Comparison of ENCODE assay signal across 1 cellular context in the genomic region with DNA sequence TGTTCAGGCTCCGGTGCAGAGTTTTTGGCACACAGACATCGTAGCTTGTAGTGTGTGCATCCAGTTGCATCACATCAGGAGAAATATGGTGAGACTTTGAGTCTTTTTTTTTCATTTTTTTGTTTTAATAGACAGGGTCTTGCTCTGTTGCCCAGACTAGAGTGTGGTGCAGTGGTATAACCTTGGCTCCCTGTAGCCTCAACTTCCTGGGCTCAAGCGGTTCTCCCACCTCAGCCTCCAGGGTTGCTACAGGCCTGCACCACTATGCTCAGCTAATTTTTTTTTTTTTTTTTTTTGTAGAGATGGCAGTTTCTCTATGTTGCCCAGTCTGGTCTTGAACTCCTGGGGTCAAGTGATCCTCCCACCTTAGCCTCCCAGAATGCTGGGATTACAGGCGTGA.
TF ChIP-seq lines count a peak whose summit lies in the region.

No MANE protein-coding gene starts in this region.

TF ChIP-seq in HepG2, 621 proteins besides CTCF, POLR2A, EP300 and RAD21:
- TF ChIP-seq, protein P1, sequence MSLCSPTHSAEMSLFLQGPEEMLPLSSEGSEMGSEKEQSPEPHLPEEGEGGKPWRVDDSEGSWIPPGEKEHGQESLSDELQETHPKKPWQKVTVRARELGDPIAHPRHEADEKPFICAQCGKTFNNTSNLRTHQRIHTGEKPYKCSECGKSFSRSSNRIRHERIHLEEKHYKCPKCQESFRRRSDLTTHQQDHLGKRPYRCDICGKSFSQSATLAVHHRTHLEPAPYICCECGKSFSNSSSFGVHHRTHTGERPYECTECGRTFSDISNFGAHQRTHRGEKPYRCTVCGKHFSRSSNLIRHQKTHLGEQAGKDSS (CRISPR knock-in tag; IDR thresholded peaks at IDR 0.05; ENCODE audit: borderline replicate concordance, low read depth), result no peak
- TF ChIP-seq, protein P2, sequence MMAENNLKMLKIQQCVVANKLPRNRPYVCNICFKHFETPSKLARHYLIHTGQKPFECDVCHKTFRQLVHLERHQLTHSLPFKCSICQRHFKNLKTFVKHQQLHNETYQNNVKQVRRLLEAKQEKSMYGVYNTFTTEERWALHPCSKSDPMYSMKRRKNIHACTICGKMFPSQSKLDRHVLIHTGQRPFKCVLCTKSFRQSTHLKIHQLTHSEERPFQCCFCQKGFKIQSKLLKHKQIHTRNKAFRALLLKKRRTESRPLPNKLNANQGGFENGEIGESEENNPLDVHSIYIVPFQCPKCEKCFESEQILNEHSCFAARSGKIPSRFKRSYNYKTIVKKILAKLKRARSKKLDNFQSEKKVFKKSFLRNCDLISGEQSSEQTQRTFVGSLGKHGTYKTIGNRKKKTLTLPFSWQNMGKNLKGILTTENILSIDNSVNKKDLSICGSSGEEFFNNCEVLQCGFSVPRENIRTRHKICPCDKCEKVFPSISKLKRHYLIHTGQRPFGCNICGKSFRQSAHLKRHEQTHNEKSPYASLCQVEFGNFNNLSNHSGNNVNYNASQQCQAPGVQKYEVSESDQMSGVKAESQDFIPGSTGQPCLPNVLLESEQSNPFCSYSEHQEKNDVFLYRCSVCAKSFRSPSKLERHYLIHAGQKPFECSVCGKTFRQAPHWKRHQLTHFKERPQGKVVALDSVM (CRISPR knock-in tag; IDR thresholded peaks at IDR 0.05), result peak; percentile 67
- peak; percentile 73 for TF ChIP-seq ZNF121 (CRISPR knock-in tag; IDR thresholded peaks at IDR 0.05)
